ENCODE assay signal across 1 cellular context in the genomic region with DNA sequence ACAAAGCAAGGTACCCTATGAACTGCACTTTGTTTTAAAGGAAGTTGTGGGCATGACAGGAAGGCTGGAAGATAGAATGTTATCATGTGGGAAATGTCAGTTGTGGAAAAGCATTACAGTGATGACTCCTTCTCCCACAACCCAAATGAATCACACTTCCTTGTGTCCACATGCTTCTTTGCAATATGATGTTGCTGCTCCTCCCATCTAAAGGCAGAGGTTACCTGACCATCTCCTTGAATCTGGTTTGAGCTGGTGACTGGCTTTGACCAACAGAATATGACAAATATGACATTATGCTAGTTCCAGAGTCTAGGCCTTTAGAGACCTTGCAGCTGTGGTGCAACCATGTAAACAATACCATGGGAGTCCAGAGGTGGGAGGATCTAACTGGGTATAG.
TF ChIP-seq lines count a peak whose summit lies in the region.

No MANE protein-coding gene starts in this region.

TF ChIP-seq in HCT116, 20 proteins besides CTCF, POLR2A, EP300 and RAD21:
- TF ChIP-seq EZH2 (IDR thresholded peaks at IDR 0.05) = no peak
- TF ChIP-seq, protein P1, sequence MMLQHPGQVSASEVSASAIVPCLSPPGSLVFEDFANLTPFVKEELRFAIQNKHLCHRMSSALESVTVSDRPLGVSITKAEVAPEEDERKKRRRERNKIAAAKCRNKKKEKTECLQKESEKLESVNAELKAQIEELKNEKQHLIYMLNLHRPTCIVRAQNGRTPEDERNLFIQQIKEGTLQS (IDR thresholded peaks at IDR 0.05) = no peak
- no peak for TF ChIP-seq EZH2phosphoT487 (IDR thresholded peaks at IDR 0.05; ENCODE audit: borderline replicate concordance)
- no peak for TF ChIP-seq ZFX (IDR thresholded peaks at IDR 0.05)
